In genomic region chrX:130340271-130340670, GRCh38 we compare ENCODE assay signal across 9 cellular contexts. TPM values are rescaled to one million over a fixed set of nuclear protein-coding genes. Genes with fewer than 3 reads are reported as not detected.
A peak's percentile ranks its signal among the peaks of the same experiment; 100 is the strongest.
DNase-seq lines count a peak whose midpoint lies in the region; ATAC-seq, FAIRE-seq and TF ChIP-seq lines count a peak whose summit lies in the region.
"Had no signal": no experiment of that assay in that cellular context is flagged by ENCODE, and none has a peak within 500 bp of the region (broad histone marks: within the 10 kb centered on the region; RNA-seq: fewer than 3 reads in every experiment).

No MANE protein-coding gene starts in this region.

- WGBS in right lobe of liver (ENCODE audit: insufficient coverage, low coverage, low lambda C conversion rate, missing lambda C conversion rate), result 32% methylated on average over 7 of the region's 9 CpGs

- H3K4me1 Mint-ChIP-seq in activated naive CD8-positive, alpha-beta T cell treated with anti-CD3 and anti-CD28 coated beads, Interleukin-2, amount 10 ng/mL, durations not matched to agents 7 days and 5 days, result peaks cover 18% of the 10 kb centered on the region

- H3K27ac Mint-ChIP-seq in activated naive CD8-positive, alpha-beta T cell treated with anti-CD3 and anti-CD28 coated beads, Interleukin-2, amount 10 ng/mL, durations not matched to agents 7 days and 5 days, result peak overlapping the region; percentile 80

- H3K9me3 ChIP-seq in cardiac muscle cell (ENCODE audit: low read depth) (no peaks in the 10 kb centered on the region), right lobe of liver (no peaks in the 10 kb centered on the region), uterus (no peaks in the 10 kb centered on the region)

- H3K9me3 Mint-ChIP-seq in activated naive CD8-positive, alpha-beta T cell treated with anti-CD3 and anti-CD28 coated beads, Interleukin-2, amount 10 ng/mL, durations not matched to agents 7 days and 5 days, result no peaks in the 10 kb centered on the region

- intact Hi-C loops in left ventricle myocardium superior (cut with micrococcal nuclease) (no loop called here), right lobe of liver (cut with DNase I) (no loop called here), uterus (cut with DNase I; ENCODE audit: low total_unique reads) (no loop called here)

- H3K36me3 ChIP-seq in cardiac muscle cell (no peaks in the 10 kb centered on the region), right lobe of liver (no peaks in the 10 kb centered on the region), uterus (no peaks in the 10 kb centered on the region)

- POLR2A ChIA-PET in activated naive CD8-positive, alpha-beta T cell treated with anti-CD3 and anti-CD28 coated beads, Interleukin-2, amount 10 ng/mL, durations not matched to agents 7 days and 5 days (lab: Charles Lee), result interaction anchor here (0.6 to 1.2 kb wide), 5 partner anchors 9 to 1685 kb away, joined by 3 to 4 read pairs (median 3); partner anchors contain the start of genes RBMX2 and ZNF280C

- H3K36me3 Mint-ChIP-seq in activated naive CD8-positive, alpha-beta T cell treated with anti-CD3 and anti-CD28 coated beads, Interleukin-2, amount 10 ng/mL, durations not matched to agents 7 days and 5 days, result no peaks in the 10 kb centered on the region

- H3K27me3 ChIP-seq in cardiac muscle cell (no peaks in the 10 kb centered on the region), right lobe of liver (no peaks in the 10 kb centered on the region), uterus (no peaks in the 10 kb centered on the region)

- H3K27me3 Mint-ChIP-seq in activated naive CD8-positive, alpha-beta T cell treated with anti-CD3 and anti-CD28 coated beads, Interleukin-2, amount 10 ng/mL, durations not matched to agents 7 days and 5 days, result no peaks in the 10 kb centered on the region

- peaks cover 12% of the 10 kb centered on the region for H3K4me1 ChIP-seq in cardiac muscle cell (ENCODE audit: low read depth)
- H3K4me1 ChIP-seq in right lobe of liver, result no peaks in the 10 kb centered on the region
- no peaks in the 10 kb centered on the region for H3K4me1 ChIP-seq in uterus

- H3K4me3 Mint-ChIP-seq in activated naive CD8-positive, alpha-beta T cell treated with anti-CD3 and anti-CD28 coated beads, Interleukin-2, amount 10 ng/mL, durations not matched to agents 7 days and 5 days, result peak overlapping the region; percentile 94

- ATAC-seq in left ventricle myocardium superior (no peak), right lobe of liver (peak in 2 of 4 donors; percentile 7 to 10)
- ATAC-seq in activated naive CD8-positive, alpha-beta T cell treated with anti-CD3 and anti-CD28 coated beads, Interleukin-2, amount 10 ng/mL, durations not matched to agents 7 days and 5 days (ENCODE audit: low read depth), result no peak

- no peak for FAIRE-seq in D721Med (lab: Jason Lieb, UNC)

- DNase-seq in cardiac muscle cell (ENCODE audit: low read depth in 1 of 2, low spot score in 1 of 2) (no peak), left ventricle myocardium superior (no peak), right lobe of liver (no peak), uterus (no peak), D721Med (ENCODE audit: insufficient read length, low spot score) (no peak), NCI-H2196 (lab: John Stamatoyannopoulos, UW; ENCODE audit: unreplicated experiment) (no peak)
- no peak for DNase-seq in activated naive CD8-positive, alpha-beta T cell treated with anti-CD3 and anti-CD28 coated beads, Interleukin-2, amount 10 ng/mL, durations not matched to agents 7 days and 5 days
- no peak for DNase-seq in stimulated activated CD4-positive, alpha-beta T cell treated with anti-CD3 and anti-CD28 coated beads, Interleukin-15, amount 100 ng/mL, for 24 hours

- H3K4me3 ChIP-seq in cardiac muscle cell (peak overlapping the region; percentile 48), right lobe of liver (peak overlapping the region; percentile 52 to 62 (median 60)), uterus (peak overlapping the region; percentile 59 to 61)

- H3K27ac ChIP-seq in cardiac muscle cell, result peak overlapping the region; percentile 22
- H3K27ac ChIP-seq in right lobe of liver, result no peak overlapping the region
- peak overlapping the region in 1 of 2 donors; percentile 75 for H3K27ac ChIP-seq in uterus
- H3K27ac ChIP-seq: epithelial cell of prostate had no signal

- no peak for TF ChIP-seq CTCF in cardiac muscle cell (IDR thresholded peaks at IDR 0.05; ENCODE audit: low read depth, low read length)
- TF ChIP-seq CTCF in right lobe of liver (IDR thresholded peaks at IDR 0.05), result no peak
- TF ChIP-seq CTCF in uterus (IDR thresholded peaks at IDR 0.05), result no peak
- no peak for TF ChIP-seq CTCF in D721Med (IDR thresholded peaks at IDR 0.05; ENCODE audit: insufficient read depth, missing control alignments)

- no peak for TF ChIP-seq POLR2A in right lobe of liver (IDR thresholded peaks at IDR 0.05)
- TF ChIP-seq POLR2A in uterus (IDR thresholded peaks at IDR 0.05), result no peak

RNA-seq across cellular contexts. Expression of gene SLC25A14, which starts 0.6 kb away (rescaled TPM):
- total RNA-seq in cardiac muscle cell (9.5 and 11.9 TPM in 2 replicates), left ventricle myocardium superior (3.6 TPM), right lobe of liver (1 to 10 TPM; 3.1 to 9.9 (median 3.7) TPM), uterus (10 to 100 TPM in 3 of 4 donors, 1 to 10 TPM in 1; 3.3 to 27.6 (median 15.6) TPM)
- 18.3 and 34.8 TPM in 2 replicates for polyA plus RNA-seq in cardiac muscle cell
- 10 to 100 TPM; 14.0 to 16.0 TPM for total RNA-seq in activated naive CD8-positive, alpha-beta T cell treated with anti-CD3 and anti-CD28 coated beads, Interleukin-2, amount 10 ng/mL, durations not matched to agents 7 days and 5 days

RNA-seq across cellular contexts. Expression of gene GPR119, which starts 45.2 kb away (rescaled TPM):
- total RNA-seq in cardiac muscle cell (not detected in 2 replicates), left ventricle myocardium superior (not detected), right lobe of liver (not detected), uterus (not detected)
- not detected in 2 replicates for polyA plus RNA-seq in cardiac muscle cell
- total RNA-seq in activated naive CD8-positive, alpha-beta T cell treated with anti-CD3 and anti-CD28 coated beads, Interleukin-2, amount 10 ng/mL, durations not matched to agents 7 days and 5 days, result not detected
